In genomic region chr4:62194342-62194741, GRCh38 we compare ENCODE assay signal across 28 cellular contexts.
"Had no signal": no experiment of that assay in that cellular context is flagged by ENCODE, and none has a peak within 500 bp of the region (broad histone marks: within the 10 kb centered on the region; RNA-seq: fewer than 3 reads in every experiment).

No MANE protein-coding gene starts in this region.

- H3K36me3 Mint-ChIP-seq: naive thymus-derived CD4-positive, alpha-beta T cell; neural progenitor cell; stimulated activated memory B cell treated with anti-CD40 and anti-IgM and Interleukin-4, amounts not matched to agents 10 μg/mL and 1 μg/mL and 100 μg/mL, for 72 hours; type B pancreatic cell had no signal

- H3K4me3 ChIP-seq: dorsolateral prefrontal cortex, gastrocnemius medialis, hepatocyte, lung, neural progenitor cell, right atrium auricular region, testis, tibial artery had no signal

- H3K9me3 ChIP-seq: gastrocnemius medialis, right atrium auricular region, testis, tibial artery had no signal

- H3K27me3 ChIP-seq: dorsolateral prefrontal cortex, gastrocnemius medialis, hepatocyte, neural progenitor cell, right atrium auricular region, testis, tibial artery had no signal

- H3K27me3 Mint-ChIP-seq: naive thymus-derived CD4-positive, alpha-beta T cell; progenitor cell of endocrine pancreas; stimulated activated memory B cell treated with anti-CD40 and anti-IgM and Interleukin-4, amounts not matched to agents 10 μg/mL and 1 μg/mL and 100 μg/mL, for 72 hours; type B pancreatic cell had no signal

- H3K79me2 ChIP-seq: hepatocyte, parathyroid adenoma had no signal

- H3K4me3 Mint-ChIP-seq: naive thymus-derived CD4-positive, alpha-beta T cell; nephron; neural progenitor cell; stimulated activated memory B cell treated with anti-CD40 and anti-IgM and Interleukin-4, amounts not matched to agents 10 μg/mL and 1 μg/mL and 100 μg/mL, for 72 hours; type B pancreatic cell had no signal

- H3K9ac ChIP-seq: neural progenitor cell, parathyroid adenoma had no signal

- ATAC-seq: esophagus mucosa; gastrocnemius medialis; left lobe of liver; naive thymus-derived CD4-positive, alpha-beta T cell; sciatic nerve; stimulated activated memory B cell treated with anti-CD40 and anti-IgM and Interleukin-4, amounts not matched to agents 10 μg/mL and 1 μg/mL and 100 μg/mL, for 72 hours; stimulated activated naive CD8-positive, alpha-beta T cell treated with anti-CD3 and anti-CD28 coated beads, Interleukin-15, Interleukin-2, amounts not matched to agents 100 U/mL and 50 U/mL, for 24 hours had no signal

- H3K27ac ChIP-seq: dorsolateral prefrontal cortex, epithelial cell of prostate, gastrocnemius medialis, hepatocyte, neural progenitor cell, parathyroid adenoma, right atrium auricular region, testis, tibial artery had no signal

- H3K36me3 ChIP-seq: gastrocnemius medialis, neural progenitor cell, right atrium auricular region, tibial artery had no signal

- DNase-seq: dorsolateral prefrontal cortex; effector CD4-positive, alpha-beta T cell; foreskin fibroblast; gastrocnemius medialis; head of caudate nucleus; kidney; mesenchymal stem cell; midbrain; naive thymus-derived CD4-positive, alpha-beta T cell; stimulated activated CD4-positive, alpha-beta T cell treated with anti-CD3 and anti-CD28 coated beads, Interleukin-2, amount 100 ng/mL, for 24 hours; stimulated activated CD4-positive, alpha-beta T cell treated with anti-CD3 and anti-CD28 coated beads, Interleukin-4, amount 100 ng/mL, for 24 hours; stimulated activated naive CD8-positive, alpha-beta T cell treated with anti-CD3 and anti-CD28 coated beads, Interleukin-15, Interleukin-2, amounts not matched to agents 100 U/mL and 50 U/mL, for 24 hours; substantia nigra; testis; tibial artery had no signal

- H3K4me2 ChIP-seq: hepatocyte, neural progenitor cell had no signal

- H2AFZ ChIP-seq: hepatocyte, neural progenitor cell, parathyroid adenoma had no signal

- H3K4me1 ChIP-seq: gastrocnemius medialis, parathyroid adenoma, right atrium auricular region, testis had no signal

- H3K9me3 Mint-ChIP-seq: nephron; neural progenitor cell; stimulated activated memory B cell treated with anti-CD40 and anti-IgM and Interleukin-4, amounts not matched to agents 10 μg/mL and 1 μg/mL and 100 μg/mL, for 72 hours; type B pancreatic cell had no signal

- H3K4me1 Mint-ChIP-seq: naive thymus-derived CD4-positive, alpha-beta T cell; stimulated activated memory B cell treated with anti-CD40 and anti-IgM and Interleukin-4, amounts not matched to agents 10 μg/mL and 1 μg/mL and 100 μg/mL, for 72 hours had no signal

- H3K27ac Mint-ChIP-seq: naive thymus-derived CD4-positive, alpha-beta T cell; progenitor cell of endocrine pancreas; stimulated activated memory B cell treated with anti-CD40 and anti-IgM and Interleukin-4, amounts not matched to agents 10 μg/mL and 1 μg/mL and 100 μg/mL, for 72 hours; type B pancreatic cell had no signal
